1 cellular context compared by ENCODE assay signal in the genomic region with DNA sequence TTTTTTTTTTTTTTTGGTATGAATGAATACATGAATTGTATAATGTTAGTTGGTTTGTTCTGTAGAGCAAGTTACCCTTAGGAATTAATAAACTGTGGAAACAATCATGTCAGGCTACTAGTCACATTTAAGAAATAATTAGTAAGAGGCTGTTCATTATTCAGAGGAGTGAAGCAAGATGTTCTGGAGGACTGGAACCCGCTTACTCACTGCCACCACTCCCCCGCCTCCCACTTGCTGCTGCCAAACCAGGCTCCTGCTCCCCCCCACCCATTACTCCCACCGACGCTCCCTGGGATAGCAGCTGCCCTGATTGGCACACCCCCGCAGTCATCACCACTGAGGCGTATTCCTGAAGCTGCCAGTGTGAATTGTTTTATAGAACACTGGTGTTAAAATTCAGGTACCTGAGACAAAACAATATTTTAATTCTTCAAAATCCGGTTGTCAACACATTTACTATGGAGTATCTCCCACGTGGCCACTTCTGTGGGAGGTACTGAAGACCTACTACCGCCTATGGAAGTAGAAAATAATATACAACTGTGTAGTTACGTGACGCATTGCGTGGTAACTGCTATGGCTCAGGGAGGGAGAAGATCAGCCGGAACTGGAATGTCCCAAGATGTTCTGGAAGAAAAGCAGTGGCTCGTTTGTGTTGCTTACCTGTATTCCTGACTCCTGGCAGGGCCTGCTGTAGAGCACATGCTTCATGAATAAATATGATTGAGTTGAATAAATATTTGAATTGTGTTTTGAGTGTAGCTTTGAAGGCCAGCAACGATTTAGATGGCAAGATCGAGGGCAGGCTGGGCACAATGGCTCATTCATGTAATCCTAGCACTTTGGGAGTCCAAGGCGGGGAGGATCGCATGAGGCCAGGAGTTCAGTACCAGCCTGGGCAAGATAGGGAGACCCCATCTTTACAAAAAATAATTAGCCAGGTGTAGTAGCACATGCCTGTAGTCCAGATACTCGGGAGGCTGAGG.
TF ChIP-seq lines count a peak whose summit lies in the region.

No MANE protein-coding gene starts in this region.

TF ChIP-seq in HEK293, 187 proteins besides CTCF, POLR2A, EP300 and RAD21 (continued from another document):
- TF ChIP-seq, protein P1, sequence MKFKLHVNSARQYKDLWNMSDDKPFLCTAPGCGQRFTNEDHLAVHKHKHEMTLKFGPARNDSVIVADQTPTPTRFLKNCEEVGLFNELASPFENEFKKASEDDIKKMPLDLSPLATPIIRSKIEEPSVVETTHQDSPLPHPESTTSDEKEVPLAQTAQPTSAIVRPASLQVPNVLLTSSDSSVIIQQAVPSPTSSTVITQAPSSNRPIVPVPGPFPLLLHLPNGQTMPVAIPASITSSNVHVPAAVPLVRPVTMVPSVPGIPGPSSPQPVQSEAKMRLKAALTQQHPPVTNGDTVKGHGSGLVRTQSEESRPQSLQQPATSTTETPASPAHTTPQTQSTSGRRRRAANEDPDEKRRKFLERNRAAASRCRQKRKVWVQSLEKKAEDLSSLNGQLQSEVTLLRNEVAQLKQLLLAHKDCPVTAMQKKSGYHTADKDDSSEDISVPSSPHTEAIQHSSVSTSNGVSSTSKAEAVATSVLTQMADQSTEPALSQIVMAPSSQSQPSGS (tag by site-specific recombination; IDR thresholded peaks at IDR 0.05; ENCODE audit: low read depth) = no peak
- TF ChIP-seq ZNF768 (tag by site-specific recombination; IDR thresholded peaks at IDR 0.05) = no peak
- TF ChIP-seq, protein P2, sequence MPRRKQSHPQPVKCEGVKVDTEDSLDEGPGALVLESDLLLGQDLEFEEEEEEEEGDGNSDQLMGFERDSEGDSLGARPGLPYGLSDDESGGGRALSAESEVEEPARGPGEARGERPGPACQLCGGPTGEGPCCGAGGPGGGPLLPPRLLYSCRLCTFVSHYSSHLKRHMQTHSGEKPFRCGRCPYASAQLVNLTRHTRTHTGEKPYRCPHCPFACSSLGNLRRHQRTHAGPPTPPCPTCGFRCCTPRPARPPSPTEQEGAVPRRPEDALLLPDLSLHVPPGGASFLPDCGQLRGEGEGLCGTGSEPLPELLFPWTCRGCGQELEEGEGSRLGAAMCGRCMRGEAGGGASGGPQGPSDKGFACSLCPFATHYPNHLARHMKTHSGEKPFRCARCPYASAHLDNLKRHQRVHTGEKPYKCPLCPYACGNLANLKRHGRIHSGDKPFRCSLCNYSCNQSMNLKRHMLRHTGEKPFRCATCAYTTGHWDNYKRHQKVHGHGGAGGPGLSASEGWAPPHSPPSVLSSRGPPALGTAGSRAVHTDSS (tag by site-specific recombination; IDR thresholded peaks at IDR 0.05) = no peak
- peak; percentile 70 for TF ChIP-seq ZFHX2 (tag by site-specific recombination; conservative IDR thresholded peaks at IDR 0.05)
